8 cellular contexts compared by ENCODE assay signal in the genomic region with DNA sequence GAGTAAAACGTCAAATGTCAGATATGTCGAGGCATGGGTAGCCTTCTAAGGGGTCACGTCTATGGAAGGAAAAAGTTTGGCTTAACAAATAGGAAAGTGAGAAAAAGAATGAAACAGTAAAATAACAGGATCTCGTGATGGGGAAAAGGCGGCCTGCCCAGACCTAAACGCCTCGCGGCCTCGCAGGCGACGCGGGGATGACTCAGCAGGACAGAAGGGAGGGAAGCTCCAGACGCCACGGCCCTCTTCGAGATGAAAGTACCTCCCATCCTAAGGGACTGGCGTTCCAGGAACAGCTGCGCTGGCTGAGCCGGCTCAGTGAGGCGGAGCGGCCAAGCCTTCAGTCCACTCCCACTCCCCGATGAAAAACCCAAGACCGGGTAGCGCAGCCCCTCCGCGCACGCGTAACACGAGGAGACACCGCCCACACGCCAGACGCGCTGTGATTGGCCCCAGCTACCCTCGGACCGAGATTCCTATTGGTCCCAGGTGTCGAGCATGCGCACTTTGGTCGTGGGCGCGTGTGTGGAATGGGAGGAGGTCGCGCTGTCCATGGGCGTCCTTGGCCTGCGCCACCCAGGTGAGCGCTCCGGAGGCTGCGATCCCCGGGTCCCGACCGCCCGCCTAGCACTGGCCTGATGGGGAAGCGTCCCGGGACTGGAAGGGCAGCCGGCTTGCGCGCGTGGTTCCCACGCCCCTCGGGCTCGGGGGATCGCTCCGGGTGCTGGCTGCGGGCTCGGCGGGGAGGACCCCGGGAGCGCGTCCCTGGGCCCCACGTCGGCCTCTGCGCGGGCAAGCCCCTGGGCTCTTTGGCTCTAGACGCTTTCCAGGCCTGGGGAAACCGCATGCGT.
DNase-seq lines count a peak whose midpoint lies in the region; ATAC-seq and TF ChIP-seq lines count a peak whose summit lies in the region.

No MANE protein-coding gene starts in this region.

- no peaks in the 10 kb centered on the region for H3K27me3 Mint-ChIP-seq in activated T-helper 1 cell treated with anti-CD3 and anti-CD28 coated beads, Interleukin-12 subunit alpha, Interleukin-12 subunit beta, Interleukin-2, Interleukin-4 antibody, amounts not matched to agents 30 ng/mL and 10 ng/mL and 1 ng/mL, durations not matched to agents 14 hours and 24 hours and 36 hours (ENCODE audit: insufficient read depth)
- H3K27me3 Mint-ChIP-seq in natural killer cell (ENCODE audit: low read depth in 2 of 2): no peaks in the 10 kb centered on the region
- H3K27me3 Mint-ChIP-seq in stimulated activated naive CD8-positive, alpha-beta T cell treated with anti-CD3 and anti-CD28 coated beads, Interleukin-15, amount 100 ng/mL, for 72 hours: no peaks in the 10 kb centered on the region

- TF ChIP-seq CTCF in natural killer cell (IDR thresholded peaks at IDR 0.05): no peak

- intact Hi-C loops in activated T-helper 1 cell treated with anti-CD3 and anti-CD28 coated beads, Interleukin-12 subunit alpha, Interleukin-12 subunit beta, Interleukin-2, Interleukin-4 antibody, amounts not matched to agents 30 ng/mL and 10 ng/mL and 1 ng/mL, durations not matched to agents 14 hours and 24 hours and 36 hours (cut with micrococcal nuclease): loop anchor here (10.0 kb wide), 2 partner anchors 583 to 1797 kb away; a partner anchor contains a TSS
- intact Hi-C loops in natural killer cell (cut with micrococcal nuclease): no loop called here

- peaks cover 6% of the 10 kb centered on the region for H3K4me1 Mint-ChIP-seq in activated T-helper 1 cell treated with anti-CD3 and anti-CD28 coated beads, Interleukin-12 subunit alpha, Interleukin-12 subunit beta, Interleukin-2, Interleukin-4 antibody, amounts not matched to agents 30 ng/mL and 10 ng/mL and 1 ng/mL, durations not matched to agents 14 hours and 24 hours and 36 hours (ENCODE audit: low read depth)
- H3K4me1 Mint-ChIP-seq in natural killer cell: peaks cover 8 to 17% of the 10 kb centered on the region in 2 donors
- H3K4me1 Mint-ChIP-seq in stimulated activated naive CD8-positive, alpha-beta T cell treated with anti-CD3 and anti-CD28 coated beads, Interleukin-15, amount 100 ng/mL, for 72 hours: peaks cover 12% of the 10 kb centered on the region

- peak overlapping the region; percentile 85 for H3K4me3 Mint-ChIP-seq in activated T-helper 1 cell treated with anti-CD3 and anti-CD28 coated beads, Interleukin-12 subunit alpha, Interleukin-12 subunit beta, Interleukin-2, Interleukin-4 antibody, amounts not matched to agents 30 ng/mL and 10 ng/mL and 1 ng/mL, durations not matched to agents 14 hours and 24 hours and 36 hours
- H3K4me3 Mint-ChIP-seq in natural killer cell: peak overlapping the region; percentile 94
- peak overlapping the region; percentile 85 to 88 for H3K4me3 Mint-ChIP-seq in stimulated activated naive CD8-positive, alpha-beta T cell treated with anti-CD3 and anti-CD28 coated beads, Interleukin-15, amount 100 ng/mL, for 72 hours

- H3K36me3 Mint-ChIP-seq in activated T-helper 1 cell treated with anti-CD3 and anti-CD28 coated beads, Interleukin-12 subunit alpha, Interleukin-12 subunit beta, Interleukin-2, Interleukin-4 antibody, amounts not matched to agents 30 ng/mL and 10 ng/mL and 1 ng/mL, durations not matched to agents 14 hours and 24 hours and 36 hours (ENCODE audit: low read depth): peaks cover 2% of the 10 kb centered on the region
- H3K36me3 Mint-ChIP-seq in natural killer cell: no peaks in the 10 kb centered on the region

- DNase-seq in NCI-H526 treated with DMSO at 0.1 percent for 48 hours (lab: John Stamatoyannopoulos, UW): peak; percentile 97
- DNase-seq in activated T-helper 1 cell treated with anti-CD3 and anti-CD28 coated beads, Interleukin-12 subunit alpha, Interleukin-12 subunit beta, Interleukin-2, Interleukin-4 antibody, amounts not matched to agents 30 ng/mL and 10 ng/mL and 1 ng/mL, durations not matched to agents 14 hours and 24 hours and 36 hours (ENCODE audit: low spot score): peak; percentile 75
- DNase-seq in fibroblast of gingiva (ENCODE audit: low read depth): peak; percentile 99
- DNase-seq in natural killer cell: peak; percentile 72
- peak; percentile 83 to 90 for DNase-seq in stimulated activated naive CD8-positive, alpha-beta T cell treated with anti-CD3 and anti-CD28 coated beads, Interleukin-15, amount 100 ng/mL, for 72 hours
- DNase-seq in islet precursor cell: no peak

- peak; percentile 96 for ATAC-seq in GM18508 (IDR thresholded peaks at IDR 0.05; ENCODE audit: insufficient read depth, unreplicated experiment)
- ATAC-seq in HG03139 (IDR thresholded peaks at IDR 0.05; ENCODE audit: unreplicated experiment): peak; percentile 95
- ATAC-seq in natural killer cell: peak; percentile 89 to 94 (median 92)
- peak; percentile 96 for ATAC-seq in stimulated activated naive CD8-positive, alpha-beta T cell treated with anti-CD3 and anti-CD28 coated beads, Interleukin-15, amount 100 ng/mL, for 72 hours

- H3K27ac Mint-ChIP-seq in activated T-helper 1 cell treated with anti-CD3 and anti-CD28 coated beads, Interleukin-12 subunit alpha, Interleukin-12 subunit beta, Interleukin-2, Interleukin-4 antibody, amounts not matched to agents 30 ng/mL and 10 ng/mL and 1 ng/mL, durations not matched to agents 14 hours and 24 hours and 36 hours: peak overlapping the region; percentile 59
- peak overlapping the region; percentile 79 to 88 for H3K27ac Mint-ChIP-seq in natural killer cell
- peak overlapping the region; percentile 95 to 96 for H3K27ac Mint-ChIP-seq in stimulated activated naive CD8-positive, alpha-beta T cell treated with anti-CD3 and anti-CD28 coated beads, Interleukin-15, amount 100 ng/mL, for 72 hours

- H3K9me3 Mint-ChIP-seq in activated T-helper 1 cell treated with anti-CD3 and anti-CD28 coated beads, Interleukin-12 subunit alpha, Interleukin-12 subunit beta, Interleukin-2, Interleukin-4 antibody, amounts not matched to agents 30 ng/mL and 10 ng/mL and 1 ng/mL, durations not matched to agents 14 hours and 24 hours and 36 hours: peaks cover 9% of the 10 kb centered on the region
- H3K9me3 Mint-ChIP-seq in natural killer cell: peaks cover 2 to 3% of the 10 kb centered on the region in 2 donors
- H3K9me3 Mint-ChIP-seq in stimulated activated naive CD8-positive, alpha-beta T cell treated with anti-CD3 and anti-CD28 coated beads, Interleukin-15, amount 100 ng/mL, for 72 hours: no peaks in the 10 kb centered on the region
